In the genomic region with DNA sequence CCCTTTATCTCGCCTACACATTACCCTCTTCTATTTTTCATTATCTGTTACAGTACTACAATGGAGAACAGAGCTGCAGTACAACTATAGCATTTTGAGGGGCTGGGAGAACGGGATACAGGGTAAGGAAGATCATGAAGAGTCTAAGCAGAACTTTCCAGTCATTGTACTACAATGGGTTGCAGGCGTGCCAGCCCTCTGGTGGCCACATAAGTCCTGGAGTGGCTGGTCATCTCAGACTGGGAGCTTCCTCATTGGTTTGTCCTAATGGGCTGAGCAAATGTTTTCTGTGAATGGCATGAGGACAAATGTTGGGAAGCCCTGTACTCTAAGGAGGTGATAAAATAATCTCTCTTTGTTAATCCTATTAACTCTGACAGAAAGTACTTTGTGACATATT, we compare ENCODE assay signal across 1 cellular context.
TF ChIP-seq lines count a peak whose summit lies in the region.

No MANE protein-coding gene starts in this region.

TF ChIP-seq in H1, 55 proteins besides CTCF, POLR2A, EP300 and RAD21:
- TF ChIP-seq CBX8 (IDR thresholded peaks at IDR 0.05; ENCODE audit: borderline replicate concordance, low read depth, low read length) (no peak), SUZ12 (IDR thresholded peaks at IDR 0.05; ENCODE audit: low read length) (no peak), RBBP5 (IDR thresholded peaks at IDR 0.05; ENCODE audit: borderline replicate concordance, low read depth, low read length) (no peak), FOSL1 (IDR thresholded peaks at IDR 0.05; ENCODE audit: insufficient read depth, low read depth, low read length) (no peak), TBP (IDR thresholded peaks at IDR 0.05; ENCODE audit: low read depth, low read length) (no peak), JUND (IDR thresholded peaks at IDR 0.05; ENCODE audit: low read length) (no peak), CHD2 (IDR thresholded peaks at IDR 0.05; ENCODE audit: low read length) (no peak), BACH1 (IDR thresholded peaks at IDR 0.05; ENCODE audit: low read length) (no peak), GABPA (IDR thresholded peaks at IDR 0.05; ENCODE audit: borderline replicate concordance, insufficient read depth, low read length) (no peak), YY1 (IDR thresholded peaks at IDR 0.05; ENCODE audit: low read depth, low read length) (no peak), SIRT6 (IDR thresholded peaks at IDR 0.05; ENCODE audit: low read length) (no peak), CBX5 (IDR thresholded peaks at IDR 0.05; ENCODE audit: low read depth, low read length) (no peak), CEBPB (IDR thresholded peaks at IDR 0.05; ENCODE audit: low read depth, low read length) (no peak), NRF1 (IDR thresholded peaks at IDR 0.05; ENCODE audit: low read depth, low read length) (no peak), SP1 (IDR thresholded peaks at IDR 0.05; ENCODE audit: low read depth, low read length) (no peak), TEAD4 (IDR thresholded peaks at IDR 0.05; ENCODE audit: low read depth, low read length) (no peak), KDM4A (IDR thresholded peaks at IDR 0.05; ENCODE audit: low read depth, low read length, severe bottlenecking) (no peak), ZNF274 (IDR thresholded peaks at IDR 0.05; ENCODE audit: borderline replicate concordance, extremely low read depth, low read length) (no peak)
- TF ChIP-seq, protein P1, sequence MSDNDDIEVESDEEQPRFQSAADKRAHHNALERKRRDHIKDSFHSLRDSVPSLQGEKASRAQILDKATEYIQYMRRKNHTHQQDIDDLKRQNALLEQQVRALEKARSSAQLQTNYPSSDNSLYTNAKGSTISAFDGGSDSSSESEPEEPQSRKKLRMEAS (IDR thresholded peaks at IDR 0.05), result no peak
- TF ChIP-seq, protein P2, sequence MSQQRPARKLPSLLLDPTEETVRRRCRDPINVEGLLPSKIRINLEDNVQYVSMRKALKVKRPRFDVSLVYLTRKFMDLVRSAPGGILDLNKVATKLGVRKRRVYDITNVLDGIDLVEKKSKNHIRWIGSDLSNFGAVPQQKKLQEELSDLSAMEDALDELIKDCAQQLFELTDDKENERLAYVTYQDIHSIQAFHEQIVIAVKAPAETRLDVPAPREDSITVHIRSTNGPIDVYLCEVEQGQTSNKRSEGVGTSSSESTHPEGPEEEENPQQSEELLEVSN (IDR thresholded peaks at IDR 0.05), result no peak
TF ChIP-seq in H1: peak in this region for 0.
